Comparison of ENCODE assay signal across 33 cellular contexts in genomic region chr15:60118146-60118545, GRCh38.
A peak's percentile ranks its signal among the peaks of the same experiment; 100 is the strongest.
DNase-seq lines count a peak whose midpoint lies in the region; ATAC-seq and TF ChIP-seq lines count a peak whose summit lies in the region.
"Had no signal": no experiment of that assay in that cellular context is flagged by ENCODE, and none has a peak within 500 bp of the region (broad histone marks: within the 10 kb centered on the region; RNA-seq: fewer than 3 reads in every experiment).

No MANE protein-coding gene starts in this region.

- no peak for ATAC-seq in HG02623 (IDR thresholded peaks at IDR 0.05; ENCODE audit: unreplicated experiment)
- no peak for ATAC-seq in activated CD8-positive, alpha-beta T cell treated with anti-CD3 and anti-CD28 coated beads for 36 hours
- no peak for ATAC-seq in HG03175 (IDR thresholded peaks at IDR 0.05; ENCODE audit: unreplicated experiment)
- ATAC-seq: gastroesophageal sphincter, Panc1, right cardiac atrium had no signal

- H3K27me3 Mint-ChIP-seq in HFFc6 (ENCODE audit: insufficient read depth) = peaks cover 17% of the 10 kb centered on the region; the same call in 1 of the 2 replicates
- no peaks in the 10 kb centered on the region for H3K27me3 Mint-ChIP-seq in activated CD8-positive, alpha-beta T cell treated with anti-CD3 and anti-CD28 coated beads for 36 hours

- no peak overlapping the region for H3K4me3 Mint-ChIP-seq in HFFc6
- H3K4me3 Mint-ChIP-seq in activated CD8-positive, alpha-beta T cell treated with anti-CD3 and anti-CD28 coated beads for 36 hours = no peak overlapping the region
- H3K4me3 Mint-ChIP-seq: activated CD4-positive, alpha-beta memory T cell treated with anti-CD3 and anti-CD28 coated beads for 36 hours; activated T-helper 1 cell treated with anti-CD3 and anti-CD28 coated beads, Interleukin-12 subunit alpha, Interleukin-12 subunit beta, Interleukin-2, Interleukin-4 antibody, amounts not matched to agents 30 ng/mL and 10 ng/mL and 1 ng/mL, durations not matched to agents 14 hours and 24 hours and 36 hours; dendritic cell treated with granulocyte-macrophage colony-stimulating factor and Interleukin-4, amounts not matched to agents 40 ng/mL and 50 ng/mL, for 4 days; stimulated activated naive CD8-positive, alpha-beta T cell treated with anti-CD3 and anti-CD28 coated beads, Interleukin-15, Interleukin-2, amounts not matched to agents 100 ng/mL and 50 ng/mL, for 24 hours had no signal

- TF ChIP-seq CTCF in KMS-11 (conservative IDR thresholded peaks at IDR 0.05; ENCODE audit: low read depth, low read length) = no peak
- no peak for TF ChIP-seq CTCF in OCI-LY3 (IDR thresholded peaks at IDR 0.05; ENCODE audit: low read depth, low read length)
- TF ChIP-seq CTCF in HFFc6 (IDR thresholded peaks at IDR 0.05) = no peak
- no peak for TF ChIP-seq CTCF in activated CD8-positive, alpha-beta T cell treated with anti-CD3 and anti-CD28 coated beads for 36 hours (IDR thresholded peaks at IDR 0.05)

- no peaks in the 10 kb centered on the region for H3K36me3 ChIP-seq in KMS-11 (ENCODE audit: insufficient read depth)
- no peaks in the 10 kb centered on the region for H3K36me3 ChIP-seq in OCI-LY3 (replicated peaks; ENCODE audit: low read depth, low read length)
- H3K36me3 ChIP-seq in iPS-15b (ENCODE audit: control insufficient read depth, insufficient read depth, low read length) = no peaks in the 10 kb centered on the region
- H3K36me3 ChIP-seq: gastroesophageal sphincter, left ventricle myocardium inferior, vagina had no signal

- no peaks in the 10 kb centered on the region for H3K27me3 ChIP-seq in KMS-11 (ENCODE audit: insufficient read depth, low read depth)
- no peaks in the 10 kb centered on the region for H3K27me3 ChIP-seq in OCI-LY3 (ENCODE audit: low read depth, low read length)
- H3K27me3 ChIP-seq in iPS-15b (ENCODE audit: control insufficient read depth, insufficient read depth, low read length) = peaks cover 28% of the 10 kb centered on the region
- H3K27me3 ChIP-seq: testis, vagina had no signal

- H3K4me3 ChIP-seq in KMS-11 (IDR thresholded peaks at IDR 0.05; ENCODE audit: insufficient read depth, low read depth, low read length) (no peak overlapping the region), OCI-LY3 (ENCODE audit: low read length) (peak overlapping the region; percentile 22), iPS-15b (ENCODE audit: low read depth, low read length) (peak overlapping the region; percentile 28)
- H3K4me3 ChIP-seq: gastroesophageal sphincter, GM23248, hepatocyte, left ventricle myocardium inferior, testis, vagina had no signal

- intact Hi-C loops in activated CD8-positive, alpha-beta T cell treated with anti-CD3 and anti-CD28 coated beads for 36 hours (cut with micrococcal nuclease) = no loop called here

- H3K9me3 ChIP-seq in OCI-LY3 (ENCODE audit: insufficient read depth, low read length) (no peaks in the 10 kb centered on the region), iPS-15b (ENCODE audit: control insufficient read depth, insufficient read depth, low read length) (no peaks in the 10 kb centered on the region)
- H3K9me3 ChIP-seq: gastroesophageal sphincter, left ventricle myocardium inferior, testis, vagina had no signal

- H2AFZ ChIP-seq in KMS-11 (ENCODE audit: low read depth) (peak overlapping the region; percentile 17; the same call in 1 of the 2 replicates), OCI-LY3 (ENCODE audit: low read depth, low read length) (peak overlapping the region; percentile 64)
- H2AFZ ChIP-seq: GM23248, hepatocyte had no signal

- H4K20me1 ChIP-seq in KMS-11 (ENCODE audit: insufficient read depth) (no peaks in the 10 kb centered on the region), OCI-LY3 (ENCODE audit: insufficient read depth, low read length) (no peaks in the 10 kb centered on the region)

- H3K27ac ChIP-seq in KMS-11 = peak overlapping the region; percentile 68; the same call in 1 of the 2 replicates
- H3K27ac ChIP-seq in OCI-LY3 (ENCODE audit: low read length) = peak overlapping the region; percentile 99
- H3K27ac ChIP-seq: C4-2B, gastroesophageal sphincter, GM23248, hepatocyte, left ventricle myocardium inferior, testis, vagina had no signal

- H3K36me3 Mint-ChIP-seq in HFFc6 (ENCODE audit: low read depth) = no peaks in the 10 kb centered on the region
- no peaks in the 10 kb centered on the region for H3K36me3 Mint-ChIP-seq in activated CD8-positive, alpha-beta T cell treated with anti-CD3 and anti-CD28 coated beads for 36 hours (ENCODE audit: low read depth)
- H3K36me3 Mint-ChIP-seq: activated CD4-positive, alpha-beta memory T cell treated with anti-CD3 and anti-CD28 coated beads for 36 hours had no signal

- no peaks in the 10 kb centered on the region for H3K79me2 ChIP-seq in KMS-11 (ENCODE audit: insufficient read depth, low read depth)
- H3K79me2 ChIP-seq in OCI-LY3 (ENCODE audit: low read length) = no peaks in the 10 kb centered on the region
- H3K79me2 ChIP-seq: hepatocyte had no signal

- peak; percentile 80 for DNase-seq in ELF-1 (ENCODE audit: low read depth, low spot score)
- DNase-seq in HFFc6 = no peak
- DNase-seq in activated CD8-positive, alpha-beta T cell treated with anti-CD3 and anti-CD28 coated beads for 36 hours = no peak
- DNase-seq: activated CD4-positive, alpha-beta memory T cell treated with anti-CD3 and anti-CD28 coated beads for 36 hours; activated CD4-positive, CD25-positive, alpha-beta regulatory T cell treated with anti-CD3 and anti-CD28 coated beads, Interleukin-2, amount 50 U/mL, for 72 hours; activated CD8-positive, alpha-beta memory T cell treated with anti-CD3 and anti-CD28 coated beads, Interleukin-2, amount 50 U/mL, for 4 hours; activated naive CD4-positive, alpha-beta T cell treated with Interleukin-2 at 50 U/mL for 16 hours; DMS53; GM23248; IMR-90; left ventricle myocardium inferior; mesenchymal stem cell; MV-4-11; NCI-H1694; NCI-H2171 treated with DMSO at 0.1 percent for 48 hours; NCI-H524; right cardiac atrium; Right ventricle myocardium superior; stimulated activated CD4-positive, alpha-beta T cell treated with anti-CD3 and anti-CD28 coated beads, Interleukin-2, amount 100 ng/mL, for 24 hours; testis had no signal

- H3K4me2 ChIP-seq in KMS-11 (peak overlapping the region; percentile 68), OCI-LY3 (ENCODE audit: low read length) (peak overlapping the region; percentile 86)
- H3K4me2 ChIP-seq: hepatocyte had no signal

- no peaks in the 10 kb centered on the region for H3K4me1 Mint-ChIP-seq in HFFc6 (ENCODE audit: low read depth)
- peaks cover 36% of the 10 kb centered on the region for H3K4me1 Mint-ChIP-seq in activated CD8-positive, alpha-beta T cell treated with anti-CD3 and anti-CD28 coated beads for 36 hours (ENCODE audit: low read depth)

- H3K9ac ChIP-seq in KMS-11 = no peak overlapping the region
- H3K9ac ChIP-seq in OCI-LY3 (ENCODE audit: low read length) = peak overlapping the region; percentile 48
- no peak overlapping the region for H3K9ac ChIP-seq in iPS-15b (ENCODE audit: low read depth, low read length)
- H3K9ac ChIP-seq: GM23248 had no signal

- no peaks in the 10 kb centered on the region for H3K9me3 Mint-ChIP-seq in HFFc6
- no peaks in the 10 kb centered on the region for H3K9me3 Mint-ChIP-seq in activated CD8-positive, alpha-beta T cell treated with anti-CD3 and anti-CD28 coated beads for 36 hours
- H3K9me3 Mint-ChIP-seq: activated CD4-positive, alpha-beta memory T cell treated with anti-CD3 and anti-CD28 coated beads for 36 hours; activated T-helper 1 cell treated with anti-CD3 and anti-CD28 coated beads, Interleukin-12 subunit alpha, Interleukin-12 subunit beta, Interleukin-2, Interleukin-4 antibody, amounts not matched to agents 30 ng/mL and 10 ng/mL and 1 ng/mL, durations not matched to agents 14 hours and 24 hours and 36 hours; dendritic cell treated with granulocyte-macrophage colony-stimulating factor and Interleukin-4, amounts not matched to agents 40 ng/mL and 50 ng/mL, for 4 days; stimulated activated naive CD8-positive, alpha-beta T cell treated with anti-CD3 and anti-CD28 coated beads, Interleukin-15, Interleukin-2, amounts not matched to agents 100 ng/mL and 50 ng/mL, for 24 hours had no signal

- CTCF ChIA-PET in activated CD8-positive, alpha-beta T cell treated with anti-CD3 and anti-CD28 coated beads for 36 hours (lab: Charles Lee) = no interaction called here

- POLR2A ChIA-PET in activated CD8-positive, alpha-beta T cell treated with anti-CD3 and anti-CD28 coated beads for 36 hours (lab: Charles Lee) = no interaction called here

- peaks cover 66% of the 10 kb centered on the region for H3K4me1 ChIP-seq in KMS-11 (ENCODE audit: low read depth, poor library complexity, severe bottlenecking)
- peaks cover 94% of the 10 kb centered on the region for H3K4me1 ChIP-seq in OCI-LY3 (ENCODE audit: low read length)
- peaks cover 60% of the 10 kb centered on the region for H3K4me1 ChIP-seq in iPS-15b (ENCODE audit: control insufficient read depth, insufficient read depth, low read length)
- H3K4me1 ChIP-seq: gastroesophageal sphincter, left ventricle myocardium inferior, testis, vagina had no signal

- H3K27ac Mint-ChIP-seq in HFFc6 = no peak overlapping the region
- H3K27ac Mint-ChIP-seq in activated CD8-positive, alpha-beta T cell treated with anti-CD3 and anti-CD28 coated beads for 36 hours = no peak overlapping the region
- H3K27ac Mint-ChIP-seq: activated CD4-positive, alpha-beta memory T cell treated with anti-CD3 and anti-CD28 coated beads for 36 hours; activated T-helper 1 cell treated with anti-CD3 and anti-CD28 coated beads, Interleukin-12 subunit alpha, Interleukin-12 subunit beta, Interleukin-2, Interleukin-4 antibody, amounts not matched to agents 30 ng/mL and 10 ng/mL and 1 ng/mL, durations not matched to agents 14 hours and 24 hours and 36 hours; dendritic cell treated with granulocyte-macrophage colony-stimulating factor and Interleukin-4, amounts not matched to agents 40 ng/mL and 50 ng/mL, for 4 days; stimulated activated naive CD8-positive, alpha-beta T cell treated with anti-CD3 and anti-CD28 coated beads, Interleukin-15, Interleukin-2, amounts not matched to agents 100 ng/mL and 50 ng/mL, for 24 hours had no signal
